8 cellular contexts compared by ENCODE assay signal in genomic region chr11:7577883-7578242, GRCh38.
DNase-seq lines count a peak whose midpoint lies in the region; ATAC-seq lines count a peak whose summit lies in the region.

No MANE protein-coding gene starts in this region.

- H3K9me3 ChIP-seq in CD4-positive, alpha-beta memory T cell (ENCODE audit: control insufficient read depth in 1 of 2, low read length in 2 of 2), result no peaks in the 10 kb centered on the region

- ATAC-seq in HG03097 (IDR thresholded peaks at IDR 0.05; ENCODE audit: low FRiP score, unreplicated experiment) (peak; percentile 64), HG03378 (IDR thresholded peaks at IDR 0.05; ENCODE audit: unreplicated experiment) (no peak)
- no peak for ATAC-seq in activated naive CD8-positive, alpha-beta T cell treated with anti-CD3 and anti-CD28 coated beads, Interleukin-2, amount 50 U/mL, for 24 hours

- CTCF ChIA-PET in CD4-positive, alpha-beta memory T cell (lab: Charles Lee; ENCODE audit: partially characterized antibody), result interaction anchor here (0.8 to 2.5 kb wide), 3 partner anchors 9 to 66 kb away, joined by 3 to 7 read pairs (median 3); no protein-coding TSS in a partner anchor

- peaks cover 2 to 10% of the 10 kb centered on the region in 2 donors for H3K27me3 Mint-ChIP-seq in CD4-positive, alpha-beta memory T cell
- peaks cover 41% of the 10 kb centered on the region for H3K27me3 Mint-ChIP-seq in activated naive CD8-positive, alpha-beta T cell treated with anti-CD3 and anti-CD28 coated beads, Interleukin-2, amount 50 U/mL, for 24 hours
- H3K27me3 Mint-ChIP-seq in immature natural killer cell (ENCODE audit: low read depth in 3 of 3), result peaks cover 0 to 9% (median 7%) of the 10 kb centered on the region in 3 donors
- H3K27me3 Mint-ChIP-seq in stimulated activated naive CD8-positive, alpha-beta T cell treated with anti-CD3 and anti-CD28 coated beads, Interleukin-15, Interleukin-2, amounts not matched to agents 100 ng/mL and 50 ng/mL, for 24 hours, result peaks cover 32% of the 10 kb centered on the region

- POLR2A ChIA-PET in CD4-positive, alpha-beta memory T cell (lab: Charles Lee; ENCODE audit: partially characterized antibody), result interaction anchor here (0.9 to 1.4 kb wide), 3 partner anchors 51 to 409 kb away, joined by 3 to 4 read pairs (median 3); partner anchors contain the start of genes EIF3F and PPFIBP2

- intact Hi-C loops in CD4-positive, alpha-beta memory T cell (cut with micrococcal nuclease), result no loop called here

- no peak overlapping the region for H3K27ac ChIP-seq in CD4-positive, alpha-beta memory T cell (ENCODE audit: low read depth, low read length)

- no peaks in the 10 kb centered on the region for H3K27me3 ChIP-seq in CD4-positive, alpha-beta memory T cell (ENCODE audit: insufficient read depth, low read length)

- peaks cover 27 to 41% (median 36%) of the 10 kb centered on the region in 4 donors for H3K4me1 Mint-ChIP-seq in CD4-positive, alpha-beta memory T cell
- H3K4me1 Mint-ChIP-seq in activated naive CD8-positive, alpha-beta T cell treated with anti-CD3 and anti-CD28 coated beads, Interleukin-2, amount 50 U/mL, for 24 hours, result peaks cover 34% of the 10 kb centered on the region
- H3K4me1 Mint-ChIP-seq in immature natural killer cell, result peaks cover 20 to 39% of the 10 kb centered on the region in 2 donors
- H3K4me1 Mint-ChIP-seq in stimulated activated naive CD8-positive, alpha-beta T cell treated with anti-CD3 and anti-CD28 coated beads, Interleukin-15, Interleukin-2, amounts not matched to agents 100 ng/mL and 50 ng/mL, for 24 hours (ENCODE audit: low read depth), result peaks cover 39% of the 10 kb centered on the region

- peaks cover 34% of the 10 kb centered on the region for H3K4me1 ChIP-seq in CD4-positive, alpha-beta memory T cell (ENCODE audit: insufficient read depth, low read length)

- H3K4me3 ChIP-seq in CD4-positive, alpha-beta memory T cell (ENCODE audit: low read length in 2 of 2), result no peak overlapping the region

- H3K36me3 ChIP-seq in CD4-positive, alpha-beta memory T cell (ENCODE audit: insufficient read depth, low read length), result no peaks in the 10 kb centered on the region

- peak in 2 of 5 donors; percentile 18 for DNase-seq in CD4-positive, alpha-beta memory T cell
- DNase-seq in activated naive CD8-positive, alpha-beta T cell treated with anti-CD3 and anti-CD28 coated beads, Interleukin-2, amount 50 U/mL, for 24 hours, result no peak
- DNase-seq in immature natural killer cell (peak in 1 of 3 donors; percentile 5), NCI-H2227 (lab: John Stamatoyannopoulos, UW; ENCODE audit: unreplicated experiment) (no peak)
- no peak for DNase-seq in stimulated activated CD4-positive, alpha-beta T cell treated with anti-CD3 and anti-CD28 coated beads, Interleukin-2, amount 100 ng/mL, for 24 hours

- peaks cover 2 to 3% of the 10 kb centered on the region in 2 donors for H3K36me3 Mint-ChIP-seq in CD4-positive, alpha-beta memory T cell
- H3K36me3 Mint-ChIP-seq in activated naive CD8-positive, alpha-beta T cell treated with anti-CD3 and anti-CD28 coated beads, Interleukin-2, amount 50 U/mL, for 24 hours (ENCODE audit: low read depth), result peaks cover 2% of the 10 kb centered on the region
- H3K36me3 Mint-ChIP-seq in immature natural killer cell, result peaks cover 0 to 10% (median 3%) of the 10 kb centered on the region in 3 donors
- no peaks in the 10 kb centered on the region for H3K36me3 Mint-ChIP-seq in stimulated activated naive CD8-positive, alpha-beta T cell treated with anti-CD3 and anti-CD28 coated beads, Interleukin-15, Interleukin-2, amounts not matched to agents 100 ng/mL and 50 ng/mL, for 24 hours (ENCODE audit: low read depth)

- H3K9me3 Mint-ChIP-seq in CD4-positive, alpha-beta memory T cell, result no peaks in the 10 kb centered on the region
- H3K9me3 Mint-ChIP-seq in activated naive CD8-positive, alpha-beta T cell treated with anti-CD3 and anti-CD28 coated beads, Interleukin-2, amount 50 U/mL, for 24 hours, result no peaks in the 10 kb centered on the region
- H3K9me3 Mint-ChIP-seq in immature natural killer cell, result no peaks in the 10 kb centered on the region
- H3K9me3 Mint-ChIP-seq in stimulated activated naive CD8-positive, alpha-beta T cell treated with anti-CD3 and anti-CD28 coated beads, Interleukin-15, Interleukin-2, amounts not matched to agents 100 ng/mL and 50 ng/mL, for 24 hours, result no peaks in the 10 kb centered on the region

- peak overlapping the region; percentile 11 to 52 (median 32) for H3K27ac Mint-ChIP-seq in CD4-positive, alpha-beta memory T cell
- H3K27ac Mint-ChIP-seq in activated naive CD8-positive, alpha-beta T cell treated with anti-CD3 and anti-CD28 coated beads, Interleukin-2, amount 50 U/mL, for 24 hours, result peak overlapping the region; percentile 52
- peak overlapping the region in 4 of 6 donors; percentile 12 to 46 (median 30) for H3K27ac Mint-ChIP-seq in immature natural killer cell
- H3K27ac Mint-ChIP-seq in stimulated activated naive CD8-positive, alpha-beta T cell treated with anti-CD3 and anti-CD28 coated beads, Interleukin-15, Interleukin-2, amounts not matched to agents 100 ng/mL and 50 ng/mL, for 24 hours, result no peak overlapping the region

- peak overlapping the region in 7 of 8 donors; percentile 35 to 81 (median 67) for H3K4me3 Mint-ChIP-seq in CD4-positive, alpha-beta memory T cell
- H3K4me3 Mint-ChIP-seq in activated naive CD8-positive, alpha-beta T cell treated with anti-CD3 and anti-CD28 coated beads, Interleukin-2, amount 50 U/mL, for 24 hours, result peak overlapping the region; percentile 19
- peak overlapping the region; percentile 6 to 75 (median 40) for H3K4me3 Mint-ChIP-seq in immature natural killer cell
- H3K4me3 Mint-ChIP-seq in stimulated activated naive CD8-positive, alpha-beta T cell treated with anti-CD3 and anti-CD28 coated beads, Interleukin-15, Interleukin-2, amounts not matched to agents 100 ng/mL and 50 ng/mL, for 24 hours, result peak overlapping the region; percentile 18
